1 cellular context compared by ENCODE assay signal in the genomic region with DNA sequence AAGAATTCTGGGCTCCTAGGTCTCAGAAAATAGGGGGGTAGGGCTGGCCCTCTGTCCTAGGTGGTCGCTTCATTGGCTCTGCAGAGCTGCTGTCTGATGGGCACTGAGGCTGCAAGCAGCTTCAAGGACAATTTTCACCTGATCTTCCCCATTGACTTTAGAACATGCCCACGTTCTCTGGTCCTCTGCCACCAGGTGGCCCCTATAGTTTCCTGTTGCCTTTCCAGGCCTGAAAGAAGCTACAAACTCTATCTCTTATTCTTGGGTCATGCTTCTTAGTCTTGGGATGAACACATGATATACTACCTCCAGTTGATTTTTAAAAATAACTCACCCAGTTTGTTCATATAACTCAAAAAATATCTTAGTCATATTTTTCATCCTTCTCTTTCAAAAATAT.
A peak's percentile ranks its signal among the peaks of the same experiment; 100 is the strongest.
TF ChIP-seq lines count a peak whose summit lies in the region.

No MANE protein-coding gene starts in this region.

TF ChIP-seq in K562, 482 proteins besides CTCF, POLR2A, EP300 and RAD21:
- no peak for TF ChIP-seq NCOR1 (IDR thresholded peaks at IDR 0.05)
- no peak for TF ChIP-seq NR2F6 (CRISPR knock-in tag; IDR thresholded peaks at IDR 0.05)
- TF ChIP-seq ZNF444 (CRISPR knock-in tag; IDR thresholded peaks at IDR 0.05): no peak
- no peak for TF ChIP-seq NR4A1 (CRISPR knock-in tag; IDR thresholded peaks at IDR 0.05)
- TF ChIP-seq NR4A1 (tag; IDR thresholded peaks at IDR 0.05): no peak
- no peak for TF ChIP-seq ZBTB8A (IDR thresholded peaks at IDR 0.05; ENCODE audit: partially characterized antibody)
- 0 out of 2 replicates have a peak, but pooled peaks have one; percentile 33 for TF ChIP-seq DEAF1 (CRISPR knock-in tag; IDR thresholded peaks at IDR 0.05)
- no peak for TF ChIP-seq ZNF354B (CRISPR knock-in tag; IDR thresholded peaks at IDR 0.05)
- TF ChIP-seq ETV1 (tag; conservative IDR thresholded peaks at IDR 0.05; ENCODE audit: low read depth): 0 out of 2 replicates have a peak, but pooled peaks have one; percentile 40
- peak; percentile 37; the same call in 1 of the 2 replicates for TF ChIP-seq SMC3 (conservative IDR thresholded peaks at IDR 0.05; ENCODE audit: insufficient read depth, low read depth, low read length)
